1 cellular context compared by ENCODE assay signal in the genomic region with DNA sequence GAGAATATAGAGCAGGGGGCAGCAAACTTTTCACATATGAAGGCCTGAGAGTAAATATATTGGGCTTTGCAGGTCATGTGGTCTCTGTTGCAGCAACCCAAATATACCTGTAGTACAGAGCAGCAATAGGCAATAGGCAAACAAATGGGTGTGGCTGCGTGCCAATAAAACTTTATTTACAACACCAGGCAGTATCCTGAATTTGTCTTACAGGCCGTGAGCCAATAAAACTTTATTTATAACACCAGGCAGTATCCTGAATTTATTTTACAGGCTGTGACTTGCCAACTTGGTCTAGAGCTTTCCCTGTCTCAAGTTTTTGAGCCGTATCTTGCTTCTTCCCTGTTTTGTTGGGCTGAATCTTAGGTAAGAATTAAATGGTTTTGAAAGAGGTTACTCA.
TF ChIP-seq lines count a peak whose summit lies in the region.

No MANE protein-coding gene starts in this region.

TF ChIP-seq in K562, 482 proteins besides CTCF, POLR2A, EP300 and RAD21 (continued from another document):
- TF ChIP-seq, protein P1, sequence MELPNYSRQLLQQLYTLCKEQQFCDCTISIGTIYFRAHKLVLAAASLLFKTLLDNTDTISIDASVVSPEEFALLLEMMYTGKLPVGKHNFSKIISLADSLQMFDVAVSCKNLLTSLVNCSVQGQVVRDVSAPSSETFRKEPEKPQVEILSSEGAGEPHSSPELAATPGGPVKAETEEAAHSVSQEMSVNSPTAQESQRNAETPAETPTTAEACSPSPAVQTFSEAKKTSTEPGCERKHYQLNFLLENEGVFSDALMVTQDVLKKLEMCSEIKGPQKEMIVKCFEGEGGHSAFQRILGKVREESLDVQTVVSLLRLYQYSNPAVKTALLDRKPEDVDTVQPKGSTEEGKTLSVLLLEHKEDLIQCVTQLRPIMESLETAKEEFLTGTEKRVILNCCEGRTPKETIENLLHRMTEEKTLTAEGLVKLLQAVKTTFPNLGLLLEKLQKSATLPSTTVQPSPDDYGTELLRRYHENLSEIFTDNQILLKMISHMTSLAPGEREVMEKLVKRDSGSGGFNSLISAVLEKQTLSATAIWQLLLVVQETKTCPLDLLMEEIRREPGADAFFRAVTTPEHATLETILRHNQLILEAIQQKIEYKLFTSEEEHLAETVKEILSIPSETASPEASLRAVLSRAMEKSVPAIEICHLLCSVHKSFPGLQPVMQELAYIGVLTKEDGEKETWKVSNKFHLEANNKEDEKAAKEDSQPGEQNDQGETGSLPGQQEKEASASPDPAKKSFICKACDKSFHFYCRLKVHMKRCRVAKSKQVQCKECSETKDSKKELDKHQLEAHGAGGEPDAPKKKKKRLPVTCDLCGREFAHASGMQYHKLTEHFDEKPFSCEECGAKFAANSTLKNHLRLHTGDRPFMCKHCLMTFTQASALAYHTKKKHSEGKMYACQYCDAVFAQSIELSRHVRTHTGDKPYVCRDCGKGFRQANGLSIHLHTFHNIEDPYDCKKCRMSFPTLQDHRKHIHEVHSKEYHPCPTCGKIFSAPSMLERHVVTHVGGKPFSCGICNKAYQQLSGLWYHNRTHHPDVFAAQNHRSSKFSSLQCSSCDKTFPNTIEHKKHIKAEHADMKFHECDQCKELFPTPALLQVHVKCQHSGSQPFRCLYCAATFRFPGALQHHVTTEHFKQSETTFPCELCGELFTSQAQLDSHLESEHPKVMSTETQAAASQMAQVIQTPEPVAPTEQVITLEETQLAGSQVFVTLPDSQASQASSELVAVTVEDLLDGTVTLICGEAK (IDR thresholded peaks at IDR 0.05): peak; percentile 85
- TF ChIP-seq, protein P1 (CRISPR knock-in tag; IDR thresholded peaks at IDR 0.05): 0 out of 2 replicates have a peak, but pooled peaks have one; percentile 22
- no peak for TF ChIP-seq SMARCA5 (IDR thresholded peaks at IDR 0.05)
TF ChIP-seq in K562: peak in this region for 1.
